27 cellular contexts compared by ENCODE assay signal in the genomic region with DNA sequence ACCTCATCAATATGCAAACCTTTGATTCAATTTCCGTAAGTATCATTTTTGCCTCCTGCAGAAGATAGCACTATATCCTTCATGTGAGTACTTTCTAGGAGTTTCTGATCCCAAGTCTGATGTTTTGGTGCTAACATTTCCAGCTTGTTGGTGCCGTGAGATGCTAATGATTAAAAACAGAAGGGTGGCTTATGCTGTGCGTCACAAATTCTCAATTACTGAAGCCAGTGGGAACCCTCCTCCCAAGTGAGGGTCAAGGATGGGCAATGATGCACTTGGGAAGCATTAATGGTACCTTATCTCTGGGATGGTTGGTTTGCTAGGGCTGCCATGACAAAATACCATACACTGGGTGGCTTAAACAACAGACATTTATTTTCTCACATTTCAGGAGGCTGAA.
"Had no signal": no experiment of that assay in that cellular context is flagged by ENCODE, and none has a peak within 500 bp of the region (broad histone marks: within the 10 kb centered on the region; RNA-seq: fewer than 3 reads in every experiment).

No MANE protein-coding gene starts in this region.

- H3K27me3 ChIP-seq: colonic mucosa, foreskin keratinocyte had no signal

- H3K27ac Mint-ChIP-seq: dendritic cell treated with granulocyte-macrophage colony-stimulating factor and Interleukin-4, amounts not matched to agents 40 ng/mL and 50 ng/mL, for 4 days; effector memory CD8-positive, alpha-beta T cell; endodermal cell had no signal

- H3K27ac ChIP-seq: colonic mucosa, coronary artery, dorsolateral prefrontal cortex, epithelial cell of prostate, esophagus squamous epithelium, foreskin keratinocyte, gastrocnemius medialis, gastroesophageal sphincter, heart left ventricle, heart right ventricle had no signal

- FAIRE-seq: colon, endometrium, endothelial cell of umbilical vein, frontal cortex had no signal

- H3K36me3 ChIP-seq: colonic mucosa, esophagus squamous epithelium, gastrocnemius medialis, gastroesophageal sphincter, heart left ventricle, heart right ventricle had no signal

- H3K4me3 Mint-ChIP-seq: dendritic cell treated with granulocyte-macrophage colony-stimulating factor and Interleukin-4, amounts not matched to agents 40 ng/mL and 50 ng/mL, for 4 days; effector memory CD8-positive, alpha-beta T cell; endodermal cell had no signal

- H3K9me3 ChIP-seq: colonic mucosa had no signal

- DNase-seq: colonic mucosa; cortex of kidney; dermis blood vessel endothelial cell; dorsolateral prefrontal cortex; effector CD4-positive, alpha-beta T cell; effector CD8-positive, alpha-beta T cell; effector memory CD4-positive, alpha-beta T cell; effector memory CD8-positive, alpha-beta T cell; endodermal cell; erythroblast; esophagus squamous epithelium; foreskin fibroblast; foreskin keratinocyte; foreskin melanocyte; gastrocnemius medialis; glutamatergic neuron; head of caudate nucleus; heart left ventricle; heart right ventricle had no signal

- H3K4me3 ChIP-seq: colonic mucosa, coronary artery, dorsolateral prefrontal cortex, esophagus squamous epithelium, gastrocnemius medialis, gastroesophageal sphincter, heart left ventricle, heart right ventricle had no signal

- H3K4me1 ChIP-seq: colonic mucosa, esophagus squamous epithelium, gastrocnemius medialis, gastroesophageal sphincter, heart left ventricle, heart right ventricle had no signal
